12 cellular contexts compared by ENCODE assay signal in the genomic region with DNA sequence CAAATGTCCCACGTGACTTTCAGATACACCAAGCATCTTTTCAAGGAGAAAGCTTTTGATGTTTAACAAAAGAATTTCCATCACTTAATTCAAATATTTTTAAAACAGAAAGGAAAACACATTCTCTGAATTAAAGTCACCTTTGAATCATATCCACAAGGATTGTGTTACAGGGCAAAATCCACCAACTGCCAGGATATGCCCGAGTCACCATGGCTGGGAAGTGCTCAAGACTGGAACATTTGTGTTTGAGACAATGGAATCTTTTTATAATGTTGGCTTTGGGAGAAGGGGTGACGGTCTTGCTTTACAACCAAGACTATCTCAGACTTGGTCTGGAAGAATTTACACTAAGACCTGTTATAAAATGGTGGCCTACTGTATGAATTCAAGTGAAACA. TPM values are rescaled to one million over a fixed set of nuclear protein-coding genes. Genes with fewer than 3 reads are reported as not detected.
DNase-seq lines count a peak whose midpoint lies in the region; ATAC-seq and TF ChIP-seq lines count a peak whose summit lies in the region.
"Had no signal": no experiment of that assay in that cellular context is flagged by ENCODE, and none has a peak within 500 bp of the region (broad histone marks: within the 10 kb centered on the region; RNA-seq: fewer than 3 reads in every experiment).

No MANE protein-coding gene starts in this region.

- H3K9me3 Mint-ChIP-seq in activated naive CD4-positive, alpha-beta T cell treated with anti-CD3 and anti-CD28 coated beads, Interleukin-2, amount 50 U/mL, for 72 hours: no peaks in the 10 kb centered on the region
- no peaks in the 10 kb centered on the region for H3K9me3 Mint-ChIP-seq in T-cell
- no peaks in the 10 kb centered on the region for H3K9me3 Mint-ChIP-seq in stimulated activated naive CD8-positive, alpha-beta T cell treated with anti-CD3 and anti-CD28 coated beads, Interleukin-15, amount 100 ng/mL, for 72 hours

- no peak for DNase-seq in activated naive CD4-positive, alpha-beta T cell treated with anti-CD3 and anti-CD28 coated beads, Interleukin-2, amount 50 U/mL, for 72 hours (ENCODE audit: low spot score in 2 of 2)
- DNase-seq in activated naive CD4-positive, alpha-beta T cell treated with Interleukin-2 at 50 U/mL for 16 hours: no peak
- DNase-seq in T-cell (no peak), foreskin fibroblast (peak; percentile 53 to 78), CD1c-positive myeloid dendritic cell (ENCODE audit: extremely low spot score) (no peak), HAP-1 (ENCODE audit: low spot score in 2 of 2) (no peak), NCI-H128 (lab: John Stamatoyannopoulos, UW; ENCODE audit: unreplicated experiment) (no peak)
- DNase-seq in stimulated activated naive CD8-positive, alpha-beta T cell treated with anti-CD3 and anti-CD28 coated beads, Interleukin-15, amount 100 ng/mL, for 72 hours: no peak
- DNase-seq: activated naive CD4-positive, alpha-beta T cell; foreskin melanocyte; NCI-H1092; NCI-H69 had no signal

- CTCF ChIA-PET in T-cell (lab: Charles Lee): no interaction called here

- no peaks in the 10 kb centered on the region for H3K27me3 ChIP-seq in HAP-1 (ENCODE audit: low read depth)

- H3K4me1 Mint-ChIP-seq in T-cell: peaks cover 14 to 15% (median 15%) of the 10 kb centered on the region in 3 donors
- peaks cover 25% of the 10 kb centered on the region for H3K4me1 Mint-ChIP-seq in stimulated activated naive CD8-positive, alpha-beta T cell treated with anti-CD3 and anti-CD28 coated beads, Interleukin-15, amount 100 ng/mL, for 72 hours

- no peak overlapping the region for H3K4me3 ChIP-seq in foreskin fibroblast (ENCODE audit: low read depth in 1 of 2, low read length in 2 of 2)
- no peak overlapping the region for H3K4me3 ChIP-seq in HAP-1

- peaks cover 5 to 14% of the 10 kb centered on the region in 2 donors for H3K36me3 Mint-ChIP-seq in activated naive CD4-positive, alpha-beta T cell treated with anti-CD3 and anti-CD28 coated beads, Interleukin-2, amount 50 U/mL, for 72 hours
- peaks cover 27% of the 10 kb centered on the region for H3K36me3 Mint-ChIP-seq in T-cell

- POLR2A ChIA-PET in T-cell (lab: Charles Lee): no interaction called here

- ATAC-seq in activated naive CD4-positive, alpha-beta T cell treated with anti-CD3 and anti-CD28 coated beads, Interleukin-2, amount 50 U/mL, for 72 hours: no peak
- no peak for ATAC-seq in T-cell (replicated peaks in 1 of 4)
- ATAC-seq in stimulated activated naive CD8-positive, alpha-beta T cell treated with anti-CD3 and anti-CD28 coated beads, Interleukin-15, amount 100 ng/mL, for 72 hours: no peak

- in situ Hi-C loops in HAP-1 (cut with MboI; ENCODE audit: low sequenced_read_pairs): no loop called here

- H3K4me1 ChIP-seq in HAP-1: no peaks in the 10 kb centered on the region

- peaks cover 50% of the 10 kb centered on the region for H3K36me3 ChIP-seq in HAP-1 (replicated peaks)

- no peak overlapping the region for H3K4me3 Mint-ChIP-seq in T-cell
- peak overlapping the region; percentile 2 to 9 for H3K4me3 Mint-ChIP-seq in stimulated activated naive CD8-positive, alpha-beta T cell treated with anti-CD3 and anti-CD28 coated beads, Interleukin-15, amount 100 ng/mL, for 72 hours

- TF ChIP-seq CTCF in foreskin fibroblast (IDR thresholded peaks at IDR 0.05; ENCODE audit: low read depth, low read length): no peak

- H3K27me3 Mint-ChIP-seq in T-cell: no peaks in the 10 kb centered on the region
- H3K27me3 Mint-ChIP-seq in stimulated activated naive CD8-positive, alpha-beta T cell treated with anti-CD3 and anti-CD28 coated beads, Interleukin-15, amount 100 ng/mL, for 72 hours: no peaks in the 10 kb centered on the region

- H3K27ac Mint-ChIP-seq in activated naive CD4-positive, alpha-beta T cell treated with anti-CD3 and anti-CD28 coated beads, Interleukin-2, amount 50 U/mL, for 72 hours: peak overlapping the region; percentile 70 to 86
- H3K27ac Mint-ChIP-seq in T-cell: peak overlapping the region; percentile 78 to 80
- H3K27ac Mint-ChIP-seq in stimulated activated naive CD8-positive, alpha-beta T cell treated with anti-CD3 and anti-CD28 coated beads, Interleukin-15, amount 100 ng/mL, for 72 hours: peak overlapping the region in 1 of 2 donors; percentile 69

- H3K9me3 ChIP-seq in HAP-1: no peaks in the 10 kb centered on the region

RNA-seq across cellular contexts. Expression of a gene that starts 40.8 kb away (rescaled TPM):
- 10 to 100 TPM in 1 of 2 donors, 1 to 10 TPM in 1; 9.8 to 19.0 TPM for total RNA-seq in activated naive CD4-positive, alpha-beta T cell treated with anti-CD3 and anti-CD28 coated beads, Interleukin-2, amount 50 U/mL, for 72 hours
- 10 to 100 TPM; 15.8 to 34.6 (median 28.5) TPM for total RNA-seq in T-cell

Comparison
In these comparisons a context has a peak if more than half of its experiments do, and no peak if none do; other contexts are left out.
1. DNase-seq: peak in foreskin fibroblast (2 of 2); none in activated naive CD4-positive, alpha-beta T cell treated with anti-CD3 and anti-CD28 coated beads, Interleukin-2, amount 50 U/mL, for 72 hours (0 of 2), activated naive CD4-positive, alpha-beta T cell treated with Interleukin-2 at 50 U/mL for 16 hours (single experiment), T-cell (0 of 34), stimulated activated naive CD8-positive, alpha-beta T cell treated with anti-CD3 and anti-CD28 coated beads, Interleukin-15, amount 100 ng/mL, for 72 hours (0 of 2), CD1c-positive myeloid dendritic cell (single experiment), HAP-1 (0 of 2) and NCI-H128 (single experiment).
2. H3K4me3 Mint-ChIP-seq: peak in stimulated activated naive CD8-positive, alpha-beta T cell treated with anti-CD3 and anti-CD28 coated beads, Interleukin-15, amount 100 ng/mL, for 72 hours (2 of 2); none in T-cell (0 of 3).